In genomic region chr1:27402349-27402754, GRCh38 we compare ENCODE assay signal across 9 cellular contexts. TPM values are rescaled to one million over a fixed set of nuclear protein-coding genes. Genes with fewer than 3 reads are reported as not detected.
DNase-seq lines count a peak whose midpoint lies in the region; ATAC-seq, FAIRE-seq and TF ChIP-seq lines count a peak whose summit lies in the region.
"Had no signal": no experiment of that assay in that cellular context is flagged by ENCODE, and none has a peak within 500 bp of the region (broad histone marks: within the 10 kb centered on the region; RNA-seq: fewer than 3 reads in every experiment).

No MANE protein-coding gene starts in this region.

- H3K9me3 ChIP-seq in Karpas-422 (ENCODE audit: low read length) = no peaks in the 10 kb centered on the region

- FAIRE-seq in bronchial epithelial cell (lab: Jason Lieb, UNC) = no peak

- H3K4me2 ChIP-seq in Karpas-422 (ENCODE audit: low read depth, low read length, poor library complexity, severe bottlenecking) = no peak overlapping the region

- H3K4me1 Mint-ChIP-seq in stimulated activated effector memory CD8-positive, alpha-beta T cell treated with anti-CD3 and anti-CD28 coated beads, Interleukin-12 subunit alpha, Interleukin-12 subunit beta, amount 100 ng/mL, for 72 hours = peaks cover 27% of the 10 kb centered on the region

- H3K79me2 ChIP-seq in Karpas-422 (ENCODE audit: low read length) = no peaks in the 10 kb centered on the region

- no peak overlapping the region for H2AFZ ChIP-seq in Karpas-422 (ENCODE audit: low read length)

- no peak overlapping the region for H3K4me3 ChIP-seq in bronchial epithelial cell (ENCODE audit: low read depth, low read length)
- no peak overlapping the region for H3K4me3 ChIP-seq in Karpas-422 (ENCODE audit: low read length)

- H3K27ac ChIP-seq in Karpas-422 (ENCODE audit: low read length) = no peak overlapping the region

- peak overlapping the region; percentile 85 for H3K27ac Mint-ChIP-seq in stimulated activated effector memory CD8-positive, alpha-beta T cell treated with anti-CD3 and anti-CD28 coated beads, Interleukin-12 subunit alpha, Interleukin-12 subunit beta, amount 100 ng/mL, for 72 hours

- DNase-seq in DMS 273 (lab: John Stamatoyannopoulos, UW; ENCODE audit: unreplicated experiment) = peak; percentile 76
- DNase-seq in bronchial epithelial cell (ENCODE audit: low read depth) = peak; percentile 63
- peak; percentile 71 for DNase-seq in kidney tubule cell (ENCODE audit: low spot score)
- no peak for DNase-seq in stimulated activated effector memory CD8-positive, alpha-beta T cell treated with anti-CD3 and anti-CD28 coated beads, Interleukin-12 subunit alpha, Interleukin-12 subunit beta, amount 100 ng/mL, for 72 hours (ENCODE audit: low spot score in 2 of 2)
- DNase-seq in Karpas-422 = no peak

- TF ChIP-seq RAD21 in Ishikawa (IDR thresholded peaks at IDR 0.05; ENCODE audit: low read depth) = peak; percentile 66

- H3K27me3 ChIP-seq in bronchial epithelial cell (ENCODE audit: control insufficient read depth, insufficient read depth, low read length) = no peaks in the 10 kb centered on the region
- H3K27me3 ChIP-seq in Karpas-422 (ENCODE audit: low read length) = no peaks in the 10 kb centered on the region

- peaks cover 2% of the 10 kb centered on the region for H3K36me3 ChIP-seq in bronchial epithelial cell (ENCODE audit: control insufficient read depth, insufficient read depth, low read length)
- no peaks in the 10 kb centered on the region for H3K36me3 ChIP-seq in Karpas-422 (ENCODE audit: insufficient read depth, low read length)

- H3K4me3 Mint-ChIP-seq in stimulated activated effector memory CD8-positive, alpha-beta T cell treated with anti-CD3 and anti-CD28 coated beads, Interleukin-12 subunit alpha, Interleukin-12 subunit beta, amount 100 ng/mL, for 72 hours = no peak overlapping the region

- H3K9me2 ChIP-seq in Karpas-422 (replicated peaks; ENCODE audit: insufficient read depth, low read length) = no peaks in the 10 kb centered on the region

- H3K9ac ChIP-seq in Karpas-422 (ENCODE audit: low read length) = no peak overlapping the region

- ATAC-seq in stimulated activated effector memory CD8-positive, alpha-beta T cell treated with anti-CD3 and anti-CD28 coated beads, Interleukin-12 subunit alpha, Interleukin-12 subunit beta, amount 100 ng/mL, for 72 hours = no peak
- ATAC-seq in HG02610 (IDR thresholded peaks at IDR 0.05; ENCODE audit: unreplicated experiment) (no peak), HG02840 (IDR thresholded peaks at IDR 0.05; ENCODE audit: low FRiP score, unreplicated experiment) (no peak)

- H4K20me1 ChIP-seq in Karpas-422 (ENCODE audit: insufficient read depth, low read depth, low read length) = no peaks in the 10 kb centered on the region

- peaks cover 70% of the 10 kb centered on the region for H3K36me3 Mint-ChIP-seq in stimulated activated effector memory CD8-positive, alpha-beta T cell treated with anti-CD3 and anti-CD28 coated beads, Interleukin-12 subunit alpha, Interleukin-12 subunit beta, amount 100 ng/mL, for 72 hours

- no peaks in the 10 kb centered on the region for H3K9me3 Mint-ChIP-seq in stimulated activated effector memory CD8-positive, alpha-beta T cell treated with anti-CD3 and anti-CD28 coated beads, Interleukin-12 subunit alpha, Interleukin-12 subunit beta, amount 100 ng/mL, for 72 hours

- peaks cover 24% of the 10 kb centered on the region for H3K4me1 ChIP-seq in Karpas-422 (ENCODE audit: low read length)

- TF ChIP-seq EP300 in Ishikawa (IDR thresholded peaks at IDR 0.05; ENCODE audit: borderline replicate concordance) = no peak

- peak; percentile 76 for TF ChIP-seq CTCF in bronchial epithelial cell (IDR thresholded peaks at IDR 0.05; ENCODE audit: insufficient read depth, low read length, severe bottlenecking)

TF ChIP-seq in Ishikawa, 13 proteins besides CTCF, POLR2A, EP300 and RAD21:
- TF ChIP-seq REST (IDR thresholded peaks at IDR 0.05; ENCODE audit: low read depth) (no peak), USF1 (IDR thresholded peaks at IDR 0.05) (no peak), ZBTB7A (IDR thresholded peaks at IDR 0.05; ENCODE audit: low read depth) (no peak), CREB1 (IDR thresholded peaks at IDR 0.05; ENCODE audit: low read depth) (no peak), TAF1 (IDR thresholded peaks at IDR 0.05; ENCODE audit: low read depth) (no peak), MAX (IDR thresholded peaks at IDR 0.05) (no peak), EGR1 (IDR thresholded peaks at IDR 0.05) (no peak), YY1 (IDR thresholded peaks at IDR 0.05; ENCODE audit: low read depth) (no peak), TEAD4 (IDR thresholded peaks at IDR 0.05) (no peak), CEBPB (IDR thresholded peaks at IDR 0.05) (no peak), NFIC (IDR thresholded peaks at IDR 0.05) (no peak), FOXM1 (IDR thresholded peaks at IDR 0.05; ENCODE audit: borderline replicate concordance, low read depth) (no peak), TCF12 (IDR thresholded peaks at IDR 0.05; ENCODE audit: low read depth) (no peak)
TF ChIP-seq in Ishikawa: peak in this region for 0.

RNA-seq across cellular contexts. Expression of gene GPR3, which starts 9.9 kb away (rescaled TPM):
- total RNA-seq in bronchial epithelial cell = not detected in 2 replicates
- total RNA-seq in Karpas-422 (2014; rRNA removed; shearing (Covaris generic); ENCODE audit: low replicate concordance) = 3.6 and 3.7 TPM in 2 replicates

RNA-seq across cellular contexts. Expression of gene CD164L2, which starts 19.2 kb away (rescaled TPM):
- 1.1 and 2.9 TPM in 2 replicates for total RNA-seq in bronchial epithelial cell
- 0.22 TPM in 1 of 2 replicates, not detected in the other for total RNA-seq in Karpas-422 (2014; rRNA removed; shearing (Covaris generic); ENCODE audit: low replicate concordance)
- total RNA-seq: T-helper 1 cell treated with Interleukin-12 subunit alpha and Interleukin-12 subunit beta and Interleukin-4 antibody, amounts not matched to agents 30 ng/mL and 1 ng/mL, for 36 hours had no signal

RNA-seq across cellular contexts. Expression of gene FCN3, which starts 27.7 kb away (rescaled TPM):
- total RNA-seq in bronchial epithelial cell = 0.26 TPM in 2 replicates
- total RNA-seq in Karpas-422 (2014; rRNA removed; shearing (Covaris generic); ENCODE audit: low replicate concordance) = not detected in 2 replicates
- total RNA-seq: T-helper 1 cell treated with Interleukin-12 subunit alpha and Interleukin-12 subunit beta and Interleukin-4 antibody, amounts not matched to agents 30 ng/mL and 1 ng/mL, for 36 hours had no signal

RNA-seq across cellular contexts. Expression of gene MAP3K6, which starts 35.6 kb away (rescaled TPM):
- 12.1 and 17.2 TPM in 2 replicates for total RNA-seq in bronchial epithelial cell
- 3.0 and 5.2 TPM in 2 replicates for total RNA-seq in Karpas-422 (2014; rRNA removed; shearing (Covaris generic); ENCODE audit: low replicate concordance)

Comparison
In these comparisons a context has a peak if more than half of its experiments do, and no peak if none do; other contexts are left out.
1. DNase-seq: peak in DMS 273 (single experiment), bronchial epithelial cell (single experiment) and kidney tubule cell (single experiment); none in stimulated activated effector memory CD8-positive, alpha-beta T cell treated with anti-CD3 and anti-CD28 coated beads, Interleukin-12 subunit alpha, Interleukin-12 subunit beta, amount 100 ng/mL, for 72 hours (0 of 2) and Karpas-422 (single experiment).